ENCODE assay signal across 3 cellular contexts in the genomic region with DNA sequence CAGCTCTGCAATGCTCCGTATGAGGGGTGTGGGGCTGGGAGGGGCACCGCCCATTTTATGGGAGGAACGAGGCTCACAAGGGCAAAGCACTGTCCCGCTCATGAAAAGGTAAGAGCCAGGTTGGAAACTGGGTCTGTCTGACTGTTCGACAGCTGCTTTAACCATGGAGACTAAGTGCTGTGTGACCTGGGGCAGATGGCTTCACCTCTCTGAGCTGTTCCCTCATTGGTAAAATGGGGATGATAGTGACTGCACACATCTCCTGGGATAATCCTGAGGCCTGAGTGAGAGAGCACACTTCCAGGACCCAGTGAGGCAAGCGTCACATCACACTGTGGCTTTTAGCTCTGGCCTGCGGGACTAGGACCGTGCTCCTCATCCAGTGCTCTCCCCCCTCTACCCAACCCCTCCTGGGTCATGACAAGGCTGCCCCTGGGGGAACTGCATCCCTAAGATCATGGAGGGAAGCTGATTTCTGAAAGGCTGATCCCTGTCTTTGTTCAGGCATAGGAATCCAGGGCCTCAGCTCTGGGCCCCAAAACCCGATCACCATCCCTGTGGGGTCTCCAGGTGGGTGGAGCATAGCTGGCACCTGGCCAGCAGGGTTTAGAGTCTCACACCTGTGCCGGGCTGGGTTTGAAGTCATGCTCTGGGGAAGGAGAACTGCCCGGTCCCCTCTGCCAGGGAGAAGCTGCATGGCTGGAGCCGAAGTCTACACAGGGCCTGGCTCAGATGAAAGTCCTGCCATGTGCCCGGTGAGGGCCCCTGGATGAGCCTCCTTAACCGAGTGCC.
TF ChIP-seq lines count a peak whose summit lies in the region.

No MANE protein-coding gene starts in this region.

TF ChIP-seq in A549, 52 proteins besides CTCF, POLR2A, EP300 and RAD21:
- TF ChIP-seq MAFK (IDR thresholded peaks at IDR 0.05; ENCODE audit: partially characterized antibody) (no peak), GATA3 (IDR thresholded peaks at IDR 0.05; ENCODE audit: borderline replicate concordance) (no peak), TFCP2L1 (CRISPR knock-in tag; IDR thresholded peaks at IDR 0.05) (no peak), ZFP36 (IDR thresholded peaks at IDR 0.05; ENCODE audit: borderline replicate concordance, partially characterized antibody) (peak; percentile 31)

TF ChIP-seq in HEK293, 187 proteins besides CTCF, POLR2A, EP300 and RAD21:
- TF ChIP-seq, protein P1, sequence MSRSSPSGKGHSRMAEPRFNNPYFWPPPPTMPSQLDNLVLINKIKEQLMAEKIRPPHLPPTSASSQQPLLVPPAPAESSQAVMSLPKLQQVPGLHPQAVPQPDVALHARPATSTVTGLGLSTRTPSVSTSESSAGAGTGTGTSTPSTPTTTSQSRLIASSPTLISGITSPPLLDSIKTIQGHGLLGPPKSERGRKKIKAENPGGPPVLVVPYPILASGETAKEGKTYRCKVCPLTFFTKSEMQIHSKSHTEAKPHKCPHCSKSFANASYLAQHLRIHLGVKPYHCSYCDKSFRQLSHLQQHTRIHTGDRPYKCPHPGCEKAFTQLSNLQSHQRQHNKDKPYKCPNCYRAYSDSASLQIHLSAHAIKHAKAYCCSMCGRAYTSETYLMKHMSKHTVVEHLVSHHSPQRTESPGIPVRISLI (tag by site-specific recombination; IDR thresholded peaks at IDR 0.05): no peak
- TF ChIP-seq ZNF768 (tag by site-specific recombination; IDR thresholded peaks at IDR 0.05) (0 out of 2 replicates have a peak, but pooled peaks have one; percentile 14), ZBTB8A (tag by site-specific recombination; IDR thresholded peaks at IDR 0.05) (no peak)
- TF ChIP-seq, protein P2, sequence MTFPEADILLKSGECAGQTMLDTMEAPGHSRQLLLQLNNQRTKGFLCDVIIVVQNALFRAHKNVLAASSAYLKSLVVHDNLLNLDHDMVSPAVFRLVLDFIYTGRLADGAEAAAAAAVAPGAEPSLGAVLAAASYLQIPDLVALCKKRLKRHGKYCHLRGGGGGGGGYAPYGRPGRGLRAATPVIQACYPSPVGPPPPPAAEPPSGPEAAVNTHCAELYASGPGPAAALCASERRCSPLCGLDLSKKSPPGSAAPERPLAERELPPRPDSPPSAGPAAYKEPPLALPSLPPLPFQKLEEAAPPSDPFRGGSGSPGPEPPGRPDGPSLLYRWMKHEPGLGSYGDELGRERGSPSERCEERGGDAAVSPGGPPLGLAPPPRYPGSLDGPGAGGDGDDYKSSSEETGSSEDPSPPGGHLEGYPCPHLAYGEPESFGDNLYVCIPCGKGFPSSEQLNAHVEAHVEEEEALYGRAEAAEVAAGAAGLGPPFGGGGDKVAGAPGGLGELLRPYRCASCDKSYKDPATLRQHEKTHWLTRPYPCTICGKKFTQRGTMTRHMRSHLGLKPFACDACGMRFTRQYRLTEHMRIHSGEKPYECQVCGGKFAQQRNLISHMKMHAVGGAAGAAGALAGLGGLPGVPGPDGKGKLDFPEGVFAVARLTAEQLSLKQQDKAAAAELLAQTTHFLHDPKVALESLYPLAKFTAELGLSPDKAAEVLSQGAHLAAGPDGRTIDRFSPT (tag by site-specific recombination; IDR thresholded peaks at IDR 0.05): no peak

TF ChIP-seq in K562, 482 proteins besides CTCF, POLR2A, EP300 and RAD21:
- TF ChIP-seq RBM25 (IDR thresholded peaks at IDR 0.05; ENCODE audit: low read depth, low read length, severe bottlenecking) (peak; percentile 70), STAG1 (CRISPR knock-in tag; IDR thresholded peaks at IDR 0.05; ENCODE audit: borderline replicate concordance) (no peak), IFI16 (CRISPR knock-in tag; IDR thresholded peaks at IDR 0.05) (no peak), NFIC (IDR thresholded peaks at IDR 0.05) (peak; percentile 57; the same call in 1 of the 2 replicates), BCOR (IDR thresholded peaks at IDR 0.05) (peak; percentile 44), ZFP36 (IDR thresholded peaks at IDR 0.05; ENCODE audit: low read depth, low read length, partially characterized antibody) (peak; percentile 56), KDM1A (IDR thresholded peaks at IDR 0.05) (0 out of 4 replicates have a peak, but pooled peaks of 1 of the 2 experiments have one; percentile 18)
